In genomic region chr7:128102490-128103291, GRCh38 we compare ENCODE assay signal across 17 cellular contexts.
A peak's percentile ranks its signal among the peaks of the same experiment; 100 is the strongest.
DNase-seq lines count a peak whose midpoint lies in the region; ATAC-seq, FAIRE-seq and TF ChIP-seq lines count a peak whose summit lies in the region.
"Had no signal": no experiment of that assay in that cellular context is flagged by ENCODE, and none has a peak within 500 bp of the region (broad histone marks: within the 10 kb centered on the region; RNA-seq: fewer than 3 reads in every experiment).

No MANE protein-coding gene starts in this region.

- no peak for TF ChIP-seq EP300 in gastroesophageal sphincter (IDR thresholded peaks at IDR 0.05)

- no peak for TF ChIP-seq CTCF in RWPE2 (IDR thresholded peaks at IDR 0.05; ENCODE audit: poor library complexity, severe bottlenecking)
- no peak for TF ChIP-seq CTCF in kidney (IDR thresholded peaks at IDR 0.05; ENCODE audit: borderline replicate concordance, extremely low read depth, insufficient read depth)
- TF ChIP-seq CTCF in gastroesophageal sphincter (IDR thresholded peaks at IDR 0.05): no peak

- no peak overlapping the region for H3K4me3 ChIP-seq in right cardiac atrium (ENCODE audit: low read length)
- H3K4me3 ChIP-seq in RWPE2 (ENCODE audit: severe bottlenecking): no peak overlapping the region
- H3K4me3 ChIP-seq in kidney (ENCODE audit: low read length in 2 of 2): no peak overlapping the region
- no peak overlapping the region for H3K4me3 ChIP-seq in aorta (ENCODE audit: low read length in 2 of 2)
- no peak overlapping the region for H3K4me3 ChIP-seq in gastroesophageal sphincter
- H3K4me3 ChIP-seq: ovary had no signal

- 75% methylated on average over 7 of the region's 7 CpGs for WGBS in right cardiac atrium
- WGBS in aorta, 2 donors: 77 to 87% methylated on average over 7 of the region's 7 CpGs
- WGBS in gastroesophageal sphincter (ENCODE audit: low coverage in 1 of 2), 2 donors: no CpG with 5 or more reads among the region's 7 CpGs

- H3K4me1 ChIP-seq in right cardiac atrium (ENCODE audit: control insufficient read depth, insufficient read depth, low read length) (no peaks in the 10 kb centered on the region), RWPE2 (ENCODE audit: insufficient read depth, poor library complexity, severe bottlenecking) (no peaks in the 10 kb centered on the region), kidney (ENCODE audit: control insufficient read depth in 1 of 2, insufficient read depth in 1 of 2, low read depth in 1 of 2, low read length in 2 of 2) (peaks cover 0 to 3% of the 10 kb centered on the region in 2 donors), aorta (ENCODE audit: control insufficient read depth in 1 of 2, insufficient read depth in 2 of 2, low read length in 2 of 2) (no peaks in the 10 kb centered on the region), gastroesophageal sphincter (peaks cover 0 to 15% (median 5%) of the 10 kb centered on the region in 3 donors)

- intact Hi-C loops in right cardiac atrium (cut with DNase I): no loop called here
- intact Hi-C loops in left ventricle myocardium superior (cut with micrococcal nuclease): no loop called here
- intact Hi-C loops in kidney (cut with DNase I): no loop called here
- intact Hi-C loops in aorta (cut with DNase I): no loop called here
- intact Hi-C loops in Right ventricle myocardium inferior (cut with DNase I): no loop called here

- ATAC-seq in right cardiac atrium: no peak
- no peak for ATAC-seq in left ventricle myocardium superior
- ATAC-seq in RWPE2 (ENCODE audit: low read depth): peak; percentile 4; the same call in 1 of the 3 replicates
- ATAC-seq in aorta (ENCODE audit: low FRiP score): no peak
- ATAC-seq in gastroesophageal sphincter: no peak
- no peak for ATAC-seq in Right ventricle myocardium inferior

- H3K9me3 ChIP-seq in right cardiac atrium (ENCODE audit: control insufficient read depth, low read length) (no peaks in the 10 kb centered on the region), RWPE2 (ENCODE audit: severe bottlenecking) (no peaks in the 10 kb centered on the region), kidney (ENCODE audit: control insufficient read depth in 1 of 2, low read length in 2 of 2) (no peaks in the 10 kb centered on the region), aorta (ENCODE audit: control insufficient read depth, low read length) (no peaks in the 10 kb centered on the region), gastroesophageal sphincter (no peaks in the 10 kb centered on the region)
- H3K9me3 ChIP-seq: ovary, stomach, uterus had no signal

- H3K36me3 ChIP-seq in RWPE2 (ENCODE audit: low read depth) (no peaks in the 10 kb centered on the region), kidney (ENCODE audit: control insufficient read depth in 1 of 2, insufficient read depth in 2 of 2, low read length in 2 of 2) (no peaks in the 10 kb centered on the region), aorta (ENCODE audit: control insufficient read depth in 1 of 2, insufficient read depth in 2 of 2, low read length in 1 of 2) (no peaks in the 10 kb centered on the region), gastroesophageal sphincter (no peaks in the 10 kb centered on the region)
- H3K36me3 ChIP-seq: ovary, uterus had no signal

- no peaks in the 10 kb centered on the region for H3K27me3 ChIP-seq in right cardiac atrium (ENCODE audit: control insufficient read depth, insufficient read depth)
- peaks cover 31% of the 10 kb centered on the region for H3K27me3 ChIP-seq in RWPE2 (ENCODE audit: insufficient read depth, poor library complexity, severe bottlenecking)
- H3K27me3 ChIP-seq in aorta (ENCODE audit: control insufficient read depth in 1 of 2, insufficient read depth in 2 of 2, low read length in 1 of 2): no peaks in the 10 kb centered on the region
- H3K27me3 ChIP-seq in gastroesophageal sphincter: peaks cover 52% of the 10 kb centered on the region
- H3K27me3 ChIP-seq: ovary, uterus had no signal

- FAIRE-seq in kidney (lab: Jason Lieb, UNC): no peak
- FAIRE-seq: islet of Langerhans had no signal

- TF ChIP-seq POLR2A in gastroesophageal sphincter (IDR thresholded peaks at IDR 0.05): no peak

- DNase-seq in right cardiac atrium: peak in 2 of 3 donors; percentile 20 to 25
- no peak for DNase-seq in left ventricle myocardium superior
- DNase-seq in RWPE2 (ENCODE audit: low spot score): no peak
- DNase-seq in kidney: peak; percentile 58
- peak; percentile 26 to 45 for DNase-seq in aorta
- DNase-seq in NCI-H1092 treated with DMSO at 0.1 percent for 48 hours (lab: John Stamatoyannopoulos, UW): no peak
- DNase-seq in Right ventricle myocardium inferior (ENCODE audit: missing footprints): no peak
- DNase-seq: AML-193, erythroblast, KG1, NCI-H1417 treated with DMSO at 0.1 percent for 48 hours, NCI-H446, stomach had no signal

- H3K27ac ChIP-seq in right cardiac atrium (ENCODE audit: low read length) (no peak overlapping the region), RWPE2 (ENCODE audit: poor library complexity, severe bottlenecking) (no peak overlapping the region), kidney (ENCODE audit: low read depth in 2 of 2, low read length in 2 of 2) (no peak overlapping the region), aorta (ENCODE audit: low read depth in 1 of 2, low read length in 2 of 2) (no peak overlapping the region), gastroesophageal sphincter (no peak overlapping the region)
- H3K27ac ChIP-seq: ovary, stomach, uterus had no signal

- no peak overlapping the region for H3K9ac ChIP-seq in kidney (ENCODE audit: low read length in 2 of 2)

Comparison
In these comparisons a context has a peak if more than half of its experiments do, and no peak if none do; other contexts are left out.
1. DNase-seq: peak in right cardiac atrium (2 of 3), kidney (single experiment) and aorta (2 of 2); none in left ventricle myocardium superior (single experiment), RWPE2 (single experiment), NCI-H1092 treated with DMSO at 0.1 percent for 48 hours (single experiment) and Right ventricle myocardium inferior (single experiment).